ENCODE assay signal across 7 cellular contexts in genomic region chr14:96502621-96503251, GRCh38. TPM values are rescaled to one million over a fixed set of nuclear protein-coding genes. Genes with fewer than 3 reads are reported as not detected.
DNase-seq lines count a peak whose midpoint lies in the region; ATAC-seq and TF ChIP-seq lines count a peak whose summit lies in the region.

No MANE protein-coding gene starts in this region.

- peaks cover 0 to 3% of the 10 kb centered on the region in 2 donors for H3K27me3 Mint-ChIP-seq in T-cell

- 1% methylated on average over 39 to 46 of the region's 46 CpGs for WGBS in lung, 2 donors

- ATAC-seq in GM21381 (IDR thresholded peaks at IDR 0.05; ENCODE audit: unreplicated experiment): peak; percentile 39
- ATAC-seq in T-cell (replicated peaks in 1 of 4): peak; percentile 23 to 42 (median 38)
- ATAC-seq in lung (ENCODE audit: insufficient read depth, low FRiP score): peak; percentile 59

- POLR2A ChIA-PET in T-cell (lab: Charles Lee): interaction anchor here (0.7 to 0.9 kb wide), 3 partner anchors 13 to 21 kb away, joined by 3 to 5 read pairs (median 3); no protein-coding TSS in a partner anchor

- H3K4me3 ChIP-seq in effector memory CD4-positive, alpha-beta T cell (ENCODE audit: insufficient read depth, low read depth, low read length, poor library complexity, severe bottlenecking): peak overlapping the region; percentile 84
- H3K4me3 ChIP-seq in lung: peak overlapping the region; percentile 94

- no peaks in the 10 kb centered on the region for H3K27me3 ChIP-seq in effector memory CD4-positive, alpha-beta T cell (replicated peaks; ENCODE audit: control insufficient read depth, insufficient read depth, low read length, poor library complexity, severe bottlenecking)
- H3K27me3 ChIP-seq in lung (ENCODE audit: control insufficient read depth, insufficient read depth): no peaks in the 10 kb centered on the region

- TF ChIP-seq CTCF in lung (IDR thresholded peaks at IDR 0.05; ENCODE audit: control extremely low read depth, extremely low read depth): no peak

- DNase-seq in GDM1 (lab: John Stamatoyannopoulos, UW) (peak; percentile 62), HS-27A (ENCODE audit: low read depth) (peak; percentile 7), T-cell (peak in 8 of 34 experiments; percentile 1 to 24 (median 8)), lung (ENCODE audit: low spot score) (peak; percentile 59)
- no peak for DNase-seq in effector memory CD4-positive, alpha-beta T cell
- DNase-seq in stimulated activated CD4-positive, alpha-beta T cell treated with anti-CD3 and anti-CD28 coated beads, TNF-alpha, amount 100 ng/mL, for 48 hours (ENCODE audit: low read depth in 3 of 3): peak; percentile 3 to 26 (median 25)

- H3K27ac Mint-ChIP-seq in T-cell: peak overlapping the region; percentile 93

- H3K36me3 Mint-ChIP-seq in T-cell: peaks cover 3% of the 10 kb centered on the region

- H3K27ac ChIP-seq in effector memory CD4-positive, alpha-beta T cell (ENCODE audit: insufficient read depth, low read length, poor library complexity, severe bottlenecking): peak overlapping the region; percentile 92
- H3K27ac ChIP-seq in lung (ENCODE audit: low read depth in 1 of 2, low read length in 1 of 2): peak overlapping the region; percentile 91 to 97

- H3K4me1 Mint-ChIP-seq in T-cell: peaks cover 47 to 54% (median 52%) of the 10 kb centered on the region in 3 donors

- H3K9me3 ChIP-seq in effector memory CD4-positive, alpha-beta T cell (ENCODE audit: control insufficient read depth, low read length): no peaks in the 10 kb centered on the region
- no peaks in the 10 kb centered on the region for H3K9me3 ChIP-seq in lung (ENCODE audit: control insufficient read depth in 2 of 2, insufficient read depth in 1 of 2, low read length in 1 of 2)

- no peaks in the 10 kb centered on the region for H3K36me3 ChIP-seq in effector memory CD4-positive, alpha-beta T cell (ENCODE audit: control insufficient read depth, insufficient read depth, low read length)
- H3K36me3 ChIP-seq in lung (ENCODE audit: control insufficient read depth in 2 of 2, insufficient read depth in 2 of 2, low read length in 2 of 2): no peaks in the 10 kb centered on the region

- H3K4me1 ChIP-seq in effector memory CD4-positive, alpha-beta T cell (ENCODE audit: control insufficient read depth, insufficient read depth, low read length, poor library complexity, severe bottlenecking): peaks cover 23% of the 10 kb centered on the region
- H3K4me1 ChIP-seq in lung (ENCODE audit: control insufficient read depth in 2 of 2, insufficient read depth in 2 of 2, low read length in 2 of 2): peaks cover 7 to 20% of the 10 kb centered on the region in 2 donors

- peak overlapping the region; percentile 95 to 100 (median 98) for H3K4me3 Mint-ChIP-seq in T-cell

- no peaks in the 10 kb centered on the region for H3K9me3 Mint-ChIP-seq in T-cell

- CTCF ChIA-PET in T-cell (lab: Charles Lee): no interaction called here

RNA-seq across cellular contexts. Expression of gene PAPOLA, which starts 0.6 kb away (rescaled TPM):
- total RNA-seq in T-cell (100 to 1,000 TPM; 168 to 207 (median 183) TPM), lung (100 to 1,000 TPM; 124 to 285 TPM)
- 10 to 100 TPM; 62.2 to 68.6 TPM for polyA plus RNA-seq in lung

Comparison
In these comparisons a context has a peak if more than half of its experiments do, and no peak if none do; other contexts are left out.
1. DNase-seq: peak in GDM1 (single experiment), HS-27A (single experiment), lung (single experiment) and stimulated activated CD4-positive, alpha-beta T cell treated with anti-CD3 and anti-CD28 coated beads, TNF-alpha, amount 100 ng/mL, for 48 hours (3 of 3); none in effector memory CD4-positive, alpha-beta T cell (0 of 3).
2. Peak in every context shown above with its lines, with median percentiles within 50 percentile points of each other: ATAC-seq.